ENCODE assay signal across 13 cellular contexts in genomic region chr17:78438271-78438691, GRCh38.
"Had no signal": no experiment of that assay in that cellular context is flagged by ENCODE, and none has a peak within 500 bp of the region (broad histone marks: within the 10 kb centered on the region; RNA-seq: fewer than 3 reads in every experiment).

No MANE protein-coding gene starts in this region.

- H3K36me3 ChIP-seq: brain microvascular endothelial cell, sigmoid colon, stomach, thoracic aorta had no signal

- H3K27me3 ChIP-seq: brain microvascular endothelial cell, hepatocyte had no signal

- H3K4me1 Mint-ChIP-seq: activated naive CD4-positive, alpha-beta T cell treated with anti-CD3 and anti-CD28 coated beads, Interleukin-2, amount 50 U/mL, for 24 hours had no signal

- H3K4me2 ChIP-seq: hepatocyte had no signal

- H3K36me3 Mint-ChIP-seq: activated naive CD4-positive, alpha-beta T cell treated with anti-CD3 and anti-CD28 coated beads, Interleukin-2, amount 50 U/mL, for 24 hours; natural killer cell treated with Interleukin-12 subunit alpha and Interleukin-12 subunit beta and Interleukin-15 and Interleukin-18, amount 100 ng/mL, for 72 hours had no signal

- H3K4me3 ChIP-seq: hepatocyte, sigmoid colon, stomach, thoracic aorta had no signal

- H3K27ac Mint-ChIP-seq: activated B cell treated with CpG ODN at 0.5 μM for 24 hours; endodermal cell; T-helper 1 cell treated with Interleukin-12 subunit alpha and Interleukin-12 subunit beta and Interleukin-4 antibody, amounts not matched to agents 30 μg/mL and 1 μg/mL, for 36 hours had no signal

- H3K27me3 Mint-ChIP-seq: activated naive CD4-positive, alpha-beta T cell treated with anti-CD3 and anti-CD28 coated beads, Interleukin-2, amount 50 U/mL, for 24 hours; natural killer cell treated with Interleukin-12 subunit alpha and Interleukin-12 subunit beta and Interleukin-15 and Interleukin-18, amount 100 ng/mL, for 72 hours had no signal

- H3K9me3 Mint-ChIP-seq: activated B cell treated with CpG ODN at 0.5 μM for 24 hours; activated naive CD4-positive, alpha-beta T cell treated with anti-CD3 and anti-CD28 coated beads, Interleukin-2, amount 50 U/mL, for 24 hours; natural killer cell treated with Interleukin-12 subunit alpha and Interleukin-12 subunit beta and Interleukin-15 and Interleukin-18, amount 100 ng/mL, for 72 hours; T-helper 1 cell treated with Interleukin-12 subunit alpha and Interleukin-12 subunit beta and Interleukin-4 antibody, amounts not matched to agents 30 μg/mL and 1 μg/mL, for 36 hours had no signal

- H2AFZ ChIP-seq: hepatocyte had no signal

- H3K27ac ChIP-seq: brain microvascular endothelial cell, hepatocyte, sigmoid colon, stomach, thoracic aorta had no signal

- H3K4me1 ChIP-seq: sigmoid colon had no signal

- H3K4me3 Mint-ChIP-seq: activated B cell treated with CpG ODN at 0.5 μM for 24 hours; activated naive CD4-positive, alpha-beta T cell treated with anti-CD3 and anti-CD28 coated beads, Interleukin-2, amount 50 U/mL, for 24 hours; endodermal cell; natural killer cell treated with Interleukin-12 subunit alpha and Interleukin-12 subunit beta and Interleukin-15 and Interleukin-18, amount 100 ng/mL, for 72 hours; T-helper 1 cell treated with Interleukin-12 subunit alpha and Interleukin-12 subunit beta and Interleukin-4 antibody, amounts not matched to agents 30 μg/mL and 1 μg/mL, for 36 hours had no signal

- H3K79me2 ChIP-seq: hepatocyte had no signal

- H3K9me3 ChIP-seq: sigmoid colon, stomach, thoracic aorta had no signal

- DNase-seq: activated B cell treated with CpG ODN at 0.5 μM for 24 hours; activated CD4-positive, alpha-beta T cell treated with anti-CD3 and anti-CD28 coated beads, Interleukin-2, amount 50 U/mL, for 48 hours; amygdala; brain microvascular endothelial cell; endodermal cell; sigmoid colon; stimulated activated CD4-positive, alpha-beta T cell treated with anti-CD3 and anti-CD28 coated beads, Interleukin-12 subunit alpha, Interleukin-12 subunit beta, amount 100 ng/mL, for 4 hours; stomach had no signal
